Comparison of ENCODE assay signal across 1 cellular context in the genomic region with DNA sequence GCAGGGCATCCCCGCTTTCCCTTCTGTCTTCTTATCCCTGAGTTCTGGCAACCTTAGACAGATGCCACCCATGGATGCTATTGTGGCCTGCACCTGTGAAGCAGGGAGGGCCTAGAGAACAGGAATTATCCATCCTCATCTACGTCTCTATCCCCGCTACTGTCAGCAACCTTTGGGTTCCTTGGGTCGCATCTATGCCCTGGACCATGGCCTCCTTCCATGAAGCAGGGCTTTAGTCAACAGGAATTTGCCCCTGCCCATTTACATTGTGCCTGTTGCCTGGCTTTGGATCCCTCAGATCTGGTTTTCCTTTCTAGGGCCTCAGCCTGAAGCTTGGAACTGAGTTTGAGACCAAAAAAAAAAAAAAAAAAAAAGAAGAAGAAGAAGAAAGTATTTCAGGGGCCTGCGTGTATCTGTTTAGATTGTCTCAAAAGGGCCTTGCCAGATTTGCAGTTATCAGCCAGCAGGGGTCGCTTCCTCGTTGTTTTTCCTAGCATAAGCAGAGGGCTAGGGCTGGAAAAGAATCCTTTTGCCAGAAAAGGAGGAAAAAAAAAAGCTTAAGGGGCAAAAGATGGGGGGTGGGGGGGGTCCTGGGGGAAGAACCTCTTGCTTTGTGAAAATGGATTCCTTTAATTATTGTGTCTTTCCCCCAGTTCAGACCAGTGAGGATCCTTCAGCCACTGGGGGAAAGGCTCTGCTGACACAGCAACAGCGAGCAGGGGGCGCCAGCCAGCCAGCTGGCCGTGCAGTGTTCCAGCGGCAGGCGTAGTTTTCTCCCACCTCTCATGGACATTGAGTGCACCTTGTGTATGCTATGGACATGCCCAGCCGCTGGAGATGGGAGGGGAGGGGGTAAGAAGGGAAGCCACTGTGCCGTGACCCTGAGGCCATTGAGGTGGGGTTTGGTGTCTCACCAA.
TF ChIP-seq lines count a peak whose summit lies in the region.

No MANE protein-coding gene starts in this region.

TF ChIP-seq in H1, 55 proteins besides CTCF, POLR2A, EP300 and RAD21:
- TF ChIP-seq EGR1 (IDR thresholded peaks at IDR 0.05; ENCODE audit: borderline replicate concordance, low read depth, low read length) (no peak), KDM1A (IDR thresholded peaks at IDR 0.05; ENCODE audit: borderline replicate concordance, low read length) (no peak), PHF8 (conservative IDR thresholded peaks at IDR 0.05; ENCODE audit: low read depth, low read length) (no peak), MAFK (IDR thresholded peaks at IDR 0.05; ENCODE audit: low read depth, low read length) (peak; percentile 42; the same call in 1 of the 2 replicates), SUZ12 (IDR thresholded peaks at IDR 0.05; ENCODE audit: low read length) (no peak)
- TF ChIP-seq, protein P1, sequence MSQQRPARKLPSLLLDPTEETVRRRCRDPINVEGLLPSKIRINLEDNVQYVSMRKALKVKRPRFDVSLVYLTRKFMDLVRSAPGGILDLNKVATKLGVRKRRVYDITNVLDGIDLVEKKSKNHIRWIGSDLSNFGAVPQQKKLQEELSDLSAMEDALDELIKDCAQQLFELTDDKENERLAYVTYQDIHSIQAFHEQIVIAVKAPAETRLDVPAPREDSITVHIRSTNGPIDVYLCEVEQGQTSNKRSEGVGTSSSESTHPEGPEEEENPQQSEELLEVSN (IDR thresholded peaks at IDR 0.05) = no peak
TF ChIP-seq in H1: peak in this region for 1.
